In the genomic region with DNA sequence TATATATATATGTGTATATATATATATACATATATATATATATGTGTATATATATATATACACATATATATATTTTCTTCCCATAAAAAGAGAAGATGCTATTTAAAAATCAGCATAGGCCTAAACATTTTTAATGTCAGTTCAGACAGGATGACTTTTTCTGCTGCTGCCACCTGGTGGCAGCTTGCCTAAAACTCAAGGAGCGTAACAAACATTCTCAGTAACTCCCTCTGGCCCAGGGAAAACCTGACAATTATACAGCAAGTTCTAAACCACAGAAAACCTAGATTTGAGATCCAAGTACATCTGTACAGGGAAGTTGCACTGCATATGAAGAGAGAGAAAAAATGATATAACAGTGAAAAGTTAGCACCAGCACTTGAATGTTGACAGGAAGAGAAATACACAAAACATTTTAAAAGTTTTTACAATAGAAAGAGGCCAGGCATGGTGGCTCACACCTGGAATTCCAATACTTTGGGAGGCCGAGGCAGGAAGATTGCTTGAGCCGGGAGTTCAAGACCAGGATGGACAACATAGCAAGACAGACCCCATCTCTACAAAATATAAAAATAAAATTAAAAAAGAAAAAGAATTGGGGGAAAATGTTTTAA, we compare ENCODE assay signal across 8 cellular contexts. TPM values are rescaled to one million over a fixed set of nuclear protein-coding genes. Genes with fewer than 3 reads are reported as not detected.
DNase-seq lines count a peak whose midpoint lies in the region; ATAC-seq and TF ChIP-seq lines count a peak whose summit lies in the region.

No MANE protein-coding gene starts in this region.

- no peaks in the 10 kb centered on the region for H4K20me1 ChIP-seq in hepatocyte (ENCODE audit: insufficient read depth, poor library complexity, severe bottlenecking)

- no peak overlapping the region for H3K27ac ChIP-seq in SJCRH30
- no peak overlapping the region for H3K27ac ChIP-seq in adrenal gland
- no peak overlapping the region for H3K27ac ChIP-seq in hepatocyte

- no peaks in the 10 kb centered on the region for H3K9me3 ChIP-seq in SJCRH30 (replicated peaks)
- no peaks in the 10 kb centered on the region for H3K9me3 ChIP-seq in adrenal gland (replicated peaks in 1 of 3)
- no peaks in the 10 kb centered on the region for H3K9me3 ChIP-seq in hepatocyte (ENCODE audit: low read depth)

- no peak overlapping the region for H3K4me2 ChIP-seq in hepatocyte

- H3K27me3 ChIP-seq in SJCRH30 (no peaks in the 10 kb centered on the region), adrenal gland (peaks cover 3% of the 10 kb centered on the region), hepatocyte (no peaks in the 10 kb centered on the region)

- WGBS in adrenal gland, 4 donors, result 24 to 35% (median 30%) methylated on average over 3 of the region's 3 CpGs
- WGBS in hepatocyte (ENCODE audit: low lambda C conversion rate, missing lambda C conversion rate), result 45% methylated on average over 3 of the region's 3 CpGs

- intact Hi-C loops in adrenal gland (cut with DNase I), result loop anchor here in 1 of 2 donors (10.0 kb wide), 1 partner anchor 172 kb away; no protein-coding TSS in a partner anchor

- H3K36me3 ChIP-seq in SJCRH30, result no peaks in the 10 kb centered on the region
- no peaks in the 10 kb centered on the region for H3K36me3 ChIP-seq in adrenal gland (replicated peaks in 1 of 2)
- no peaks in the 10 kb centered on the region for H3K36me3 ChIP-seq in hepatocyte (replicated peaks; ENCODE audit: insufficient read depth, low read depth)

- peak; percentile 35 to 65 (median 51) for TF ChIP-seq CTCF in adrenal gland (IDR thresholded peaks at IDR 0.05)
- TF ChIP-seq CTCF in hepatocyte (IDR thresholded peaks at IDR 0.05; ENCODE audit: poor library complexity), result peak; percentile 85

- in situ Hi-C loops in KBM-7 (cut with MboI; ENCODE audit: low pct_unique_long_range_greater_than_20kb, low sequenced_read_pairs), result no loop called here

- TF ChIP-seq POLR2A in adrenal gland (IDR thresholded peaks at IDR 0.05), result no peak

- no peak overlapping the region for H3K4me3 ChIP-seq in SJCRH30
- H3K4me3 ChIP-seq in adrenal gland, result no peak overlapping the region
- H3K4me3 ChIP-seq in hepatocyte, result no peak overlapping the region

- no peaks in the 10 kb centered on the region for H3K79me2 ChIP-seq in hepatocyte

- peak; percentile 77 for DNase-seq in activated effector memory CD4-positive, alpha-beta T cell treated with anti-CD3 and anti-CD28 coated beads, Interleukin-2, amount 50 U/mL, for 16 hours
- DNase-seq in activated effector memory CD4-positive, alpha-beta T cell treated with Interleukin-2 at 50 U/mL for 16 hours, result no peak
- DNase-seq in KBM-7 (peak; percentile 63), SJCRH30 (peak; percentile 26 to 70), adrenal gland (peak; percentile 35 to 79 (median 61)), hepatocyte (ENCODE audit: low spot score) (peak; percentile 80)
- peak; percentile 62 for DNase-seq in stimulated activated CD4-positive, alpha-beta T cell treated with anti-CD3 and anti-CD28 coated beads, Interleukin-15, amount 100 ng/mL, for 24 hours

- no peaks in the 10 kb centered on the region for H3K9me2 ChIP-seq in hepatocyte (replicated peaks; ENCODE audit: insufficient read depth)

- H3K4me1 ChIP-seq in SJCRH30, result no peaks in the 10 kb centered on the region
- no peaks in the 10 kb centered on the region for H3K4me1 ChIP-seq in adrenal gland (replicated peaks in 1 of 2)
- H3K4me1 ChIP-seq in hepatocyte (ENCODE audit: insufficient read depth), result no peaks in the 10 kb centered on the region

- ATAC-seq in GM21528 (IDR thresholded peaks at IDR 0.05; ENCODE audit: low FRiP score, unreplicated experiment), result no peak

- H2AFZ ChIP-seq in hepatocyte, result no peak overlapping the region

RNA-seq across cellular contexts. Expression of a gene that starts 16.6 kb away (rescaled TPM):
- total RNA-seq in SJCRH30 (2014; rRNA removed; shearing (Covaris generic)), result not detected in 2 replicates
- not detected for total RNA-seq in adrenal gland
- not detected for polyA plus RNA-seq in adrenal gland
- not detected in 2 replicates for total RNA-seq in hepatocyte
- not detected in 2 replicates for polyA plus RNA-seq in hepatocyte

RNA-seq across cellular contexts. Expression of a gene that starts 24.9 kb away (rescaled TPM):
- total RNA-seq in SJCRH30 (2014; rRNA removed; shearing (Covaris generic)), result not detected in 2 replicates
- not detected for total RNA-seq in adrenal gland
- not detected for polyA plus RNA-seq in adrenal gland
- total RNA-seq in hepatocyte, result not detected in 2 replicates
- 0.09 and 0.25 TPM in 2 replicates for polyA plus RNA-seq in hepatocyte

RNA-seq across cellular contexts. Expression of a gene that starts 36.3 kb away (rescaled TPM):
- 11.9 and 14.4 TPM in 2 replicates for total RNA-seq in SJCRH30 (2014; rRNA removed; shearing (Covaris generic))
- total RNA-seq in adrenal gland (10 to 100 TPM; 22.3 to 41.4 (median 34.6) TPM), hepatocyte (34.6 and 41.4 TPM in 2 replicates)
- polyA plus RNA-seq in adrenal gland (10 to 100 TPM; 38.4 to 66.7 (median 52.1) TPM), hepatocyte (35.0 and 45.2 TPM in 2 replicates)

RNA-seq across cellular contexts. Expression of a gene that starts 42.9 kb away (rescaled TPM):
- total RNA-seq in SJCRH30 (2014; rRNA removed; shearing (Covaris generic)), result not detected in 2 replicates
- total RNA-seq in adrenal gland (not detected), hepatocyte (not detected in 2 replicates)
- polyA plus RNA-seq in adrenal gland (not detected), hepatocyte (not detected in 2 replicates)
